ENCODE assay signal across 8 cellular contexts in genomic region chr2:80499095-80499494, GRCh38.
DNase-seq lines count a peak whose midpoint lies in the region; ATAC-seq, FAIRE-seq and TF ChIP-seq lines count a peak whose summit lies in the region.

No MANE protein-coding gene starts in this region.

- no peaks in the 10 kb centered on the region for H3K9me3 Mint-ChIP-seq in brain

- no peak overlapping the region for H3K4me3 Mint-ChIP-seq in brain

- intact Hi-C loops in right lobe of liver (cut with DNase I), result no loop called here

- H3K36me3 Mint-ChIP-seq in brain, result no peaks in the 10 kb centered on the region

- TF ChIP-seq CTCF in brain (conservative IDR thresholded peaks at IDR 0.05) (peak; percentile 71 to 78), right lobe of liver (IDR thresholded peaks at IDR 0.05) (peak; percentile 8 to 56 (median 30))

- no peak overlapping the region for H3K4me3 ChIP-seq in right lobe of liver

- peak; percentile 65 for DNase-seq in EH (ENCODE audit: low read depth)
- peak; percentile 51 for DNase-seq in NAMALWA (ENCODE audit: low spot score)
- no peak for DNase-seq in right lobe of liver
- DNase-seq in GM19239 (ENCODE audit: insufficient read length, low spot score), result no peak
- no peak for DNase-seq in DMS79 (lab: John Stamatoyannopoulos, UW)
- no peak for DNase-seq in GM12892 (ENCODE audit: insufficient read length)

- H3K4me1 Mint-ChIP-seq in brain, result peaks cover 20% of the 10 kb centered on the region

- no peaks in the 10 kb centered on the region for H3K4me1 ChIP-seq in right lobe of liver

- peak overlapping the region in 1 of 5 experiments; percentile 33 for H3K27ac Mint-ChIP-seq in brain

- 5% methylated on average over 2 of the region's 2 CpGs for WGBS in right lobe of liver (ENCODE audit: insufficient coverage, low coverage, low lambda C conversion rate, missing lambda C conversion rate)

- H3K27me3 ChIP-seq in right lobe of liver, result no peaks in the 10 kb centered on the region

- FAIRE-seq in GM19239 (lab: Jason Lieb, UNC), result no peak
- FAIRE-seq in GM12892 (lab: Jason Lieb, UNC), result no peak

- H3K36me3 ChIP-seq in right lobe of liver, result no peaks in the 10 kb centered on the region

- ATAC-seq in right lobe of liver (peak in 1 of 4 donors; percentile 74), HG02973 (IDR thresholded peaks at IDR 0.05; ENCODE audit: unreplicated experiment) (no peak)

- TF ChIP-seq POLR2A in right lobe of liver (IDR thresholded peaks at IDR 0.05) (no peak), GM12892 (IDR thresholded peaks at IDR 0.05; ENCODE audit: low read depth, low read length) (no peak)

- H3K27me3 Mint-ChIP-seq in brain, result no peaks in the 10 kb centered on the region

- no peak overlapping the region for H3K27ac ChIP-seq in right lobe of liver

- no peaks in the 10 kb centered on the region for H3K9me3 ChIP-seq in right lobe of liver

Comparison
In these comparisons a context has a peak if more than half of its experiments do, and no peak if none do; other contexts are left out.
1. DNase-seq: peak in EH (single experiment) and NAMALWA (single experiment); none in right lobe of liver (0 of 3), GM19239 (single experiment), DMS79 (single experiment) and GM12892 (single experiment).